ENCODE assay signal across 8 cellular contexts in genomic region chr11:15101072-15101701, GRCh38.
A peak's percentile ranks its signal among the peaks of the same experiment; 100 is the strongest.
DNase-seq lines count a peak whose midpoint lies in the region; TF ChIP-seq lines count a peak whose summit lies in the region.

No MANE protein-coding gene starts in this region.

- CTCF ChIA-PET in HEK293T (lab: Yijun Ruan, JAX) = interaction anchor here (0.7 to 2.7 kb wide), 12 partner anchors 9 to 193 kb away, joined by 3 to 15 read pairs (median 4); no protein-coding TSS in a partner anchor

- no peak overlapping the region for H3K27ac Mint-ChIP-seq in T-helper 2 cell treated with Interferon-gamma antibody and Interleukin-4, amounts not matched to agents 5 μg/mL and 100 μg/mL, for 36 hours

- H3K4me3 ChIP-seq in NB4 (ENCODE audit: low read depth, low read length) (no peak overlapping the region), brain microvascular endothelial cell (ENCODE audit: low read depth, low read length) (no peak overlapping the region)

- no peaks in the 10 kb centered on the region for H3K36me3 ChIP-seq in brain microvascular endothelial cell (replicated peaks)

- in situ Hi-C loops in brain microvascular endothelial cell (cut with HindIII; ENCODE audit: low pct_ligation_motif_present, low sequenced_read_pairs) = no loop called here

- H3K27ac ChIP-seq in brain microvascular endothelial cell = no peak overlapping the region

- H3K9me3 Mint-ChIP-seq in T-helper 2 cell treated with Interferon-gamma antibody and Interleukin-4, amounts not matched to agents 5 μg/mL and 100 μg/mL, for 36 hours = no peaks in the 10 kb centered on the region

- H3K4me3 Mint-ChIP-seq in T-helper 2 cell treated with Interferon-gamma antibody and Interleukin-4, amounts not matched to agents 5 μg/mL and 100 μg/mL, for 36 hours = no peak overlapping the region

- peak; percentile 85 for TF ChIP-seq CTCF in NB4 (IDR thresholded peaks at IDR 0.05; ENCODE audit: low read depth, low read length)
- TF ChIP-seq CTCF in brain microvascular endothelial cell (IDR thresholded peaks at IDR 0.05; ENCODE audit: low read depth, low read length, missing control alignments) = peak; percentile 98

- H3K27me3 Mint-ChIP-seq in T-helper 2 cell treated with Interferon-gamma antibody and Interleukin-4, amounts not matched to agents 5 μg/mL and 100 μg/mL, for 36 hours (ENCODE audit: low read depth) = peaks cover 26% of the 10 kb centered on the region

- no peaks in the 10 kb centered on the region for H3K36me3 Mint-ChIP-seq in T-helper 2 cell treated with Interferon-gamma antibody and Interleukin-4, amounts not matched to agents 5 μg/mL and 100 μg/mL, for 36 hours (ENCODE audit: low read depth)

- H3K27me3 ChIP-seq in brain microvascular endothelial cell (replicated peaks) = no peaks in the 10 kb centered on the region

- no peaks in the 10 kb centered on the region for H3K4me1 Mint-ChIP-seq in T-helper 2 cell treated with Interferon-gamma antibody and Interleukin-4, amounts not matched to agents 5 μg/mL and 100 μg/mL, for 36 hours (ENCODE audit: low read depth)

- peak; percentile 21 to 27 for DNase-seq in NOMO-1 (lab: John Stamatoyannopoulos, UW; ENCODE audit: unreplicated experiment in 2 of 2)
- no peak for DNase-seq in NOMO-1 treated with dmso at 0.1 percent for 144 hours (lab: John Stamatoyannopoulos, UW; ENCODE audit: unreplicated experiment)
- DNase-seq in HEK293T (ENCODE audit: extremely low spot score) = peak; percentile 81
- DNase-seq in NB4 (ENCODE audit: low read depth) = peak; percentile 53
- DNase-seq in T-helper 2 cell treated with Interferon-gamma antibody and Interleukin-4, amounts not matched to agents 5 μg/mL and 100 μg/mL, for 36 hours (ENCODE audit: low spot score) = peak; percentile 20
- DNase-seq in brain microvascular endothelial cell = peak; percentile 65
- DNase-seq in inferior parietal cortex (ENCODE audit: extremely low spot score) = peak; percentile 81
- DNase-seq in stimulated activated CD4-positive, alpha-beta T cell treated with anti-CD3 and anti-CD28 coated beads, Interleukin-15, amount 100 ng/mL, for 24 hours = peak; percentile 68

- POLR2A ChIA-PET in HEK293T (lab: Yijun Ruan, JAX) = no interaction called here

- TF ChIP-seq POLR2A in NB4 (IDR thresholded peaks at IDR 0.05; ENCODE audit: extremely low read depth, insufficient read length) = no peak

TF ChIP-seq in HEK293T, 16 proteins besides CTCF, POLR2A, EP300 and RAD21:
- TF ChIP-seq CTBP1 (IDR thresholded peaks at IDR 0.05; ENCODE audit: borderline replicate concordance) (no peak), BHLHE40 (IDR thresholded peaks at IDR 0.05; ENCODE audit: borderline replicate concordance) (no peak), FOXA1 (IDR thresholded peaks at IDR 0.05) (no peak), SUZ12 (IDR thresholded peaks at IDR 0.05) (no peak), FOXM1 (IDR thresholded peaks at IDR 0.05; ENCODE audit: borderline replicate concordance) (no peak), NFRKB (IDR thresholded peaks at IDR 0.05) (no peak), FOXK2 (IDR thresholded peaks at IDR 0.05) (no peak), ELF4 (IDR thresholded peaks at IDR 0.05) (no peak), LEF1 (IDR thresholded peaks at IDR 0.05; ENCODE audit: borderline replicate concordance) (no peak), PKNOX1 (IDR thresholded peaks at IDR 0.05) (no peak)
